In the genomic region with DNA sequence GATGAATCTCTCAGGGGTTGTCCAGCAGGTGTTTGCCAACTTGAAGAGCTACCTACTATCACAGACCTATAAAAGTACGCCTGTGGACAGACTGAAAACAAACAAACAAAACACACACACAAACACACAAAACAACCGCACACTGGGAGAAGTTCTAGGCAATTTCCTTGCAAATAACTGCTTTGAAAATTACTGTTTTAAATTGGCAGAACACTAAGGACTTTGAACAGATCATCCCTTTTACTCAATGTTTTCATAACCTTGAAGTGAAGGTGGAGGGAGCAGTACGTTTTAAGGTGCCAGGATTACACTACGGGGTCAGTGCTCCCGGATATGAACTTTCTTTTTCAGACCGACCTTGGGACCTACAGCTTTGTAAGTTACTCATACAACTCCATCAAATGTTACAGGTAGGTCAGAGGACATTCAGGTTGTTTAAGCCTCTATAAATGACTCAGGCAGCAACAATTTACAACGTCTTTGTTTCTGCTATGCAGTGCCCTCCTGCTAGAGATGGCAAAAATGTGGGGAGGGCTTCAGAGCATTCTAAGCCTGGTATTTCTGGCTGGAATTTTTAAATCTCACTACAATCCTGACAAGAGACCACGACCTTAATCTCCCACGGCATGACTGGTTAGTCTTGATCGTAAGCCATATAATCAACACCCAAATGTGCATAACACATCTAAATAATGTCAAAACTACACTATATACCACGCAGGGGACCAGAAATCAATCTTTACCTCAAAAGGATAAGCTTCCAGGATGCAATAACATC, we compare ENCODE assay signal across 8 cellular contexts. TPM values are rescaled to one million over a fixed set of nuclear protein-coding genes. Genes with fewer than 3 reads are reported as not detected.
DNase-seq lines count a peak whose midpoint lies in the region; ATAC-seq and TF ChIP-seq lines count a peak whose summit lies in the region.

No MANE protein-coding gene starts in this region.

- H3K4me1 ChIP-seq in neutrophil (ENCODE audit: control insufficient read depth in 1 of 2, insufficient read depth in 1 of 2, low read depth in 1 of 2, low read length in 1 of 2), result peaks cover 42 to 46% of the 10 kb centered on the region in 2 experiments

- H3K9me3 ChIP-seq in neutrophil, result no peaks in the 10 kb centered on the region

- H3K27me3 ChIP-seq in H7 (ENCODE audit: control insufficient read depth, insufficient read depth, low read length) (no peaks in the 10 kb centered on the region), neutrophil (peaks cover 8% of the 10 kb centered on the region)

- peak overlapping the region; percentile 95 for H3K27ac ChIP-seq in neutrophil

- CTCF ChIA-PET in GM10248 (lab: Yijun Ruan, JAX), result interaction anchor here (1.1 to 10.1 kb wide), 18 partner anchors 10 to 297 kb away, joined by 3 to 136 read pairs (median 5); no protein-coding TSS in a partner anchor

- DNase-seq in H7, result peak; percentile 33
- DNase-seq in RPMI7951 (ENCODE audit: low read depth), result peak; percentile 56
- peak; percentile 70 for DNase-seq in epithelial cell of esophagus (ENCODE audit: low read depth)
- DNase-seq in UCSD-AML1 (lab: John Stamatoyannopoulos, UW; ENCODE audit: unreplicated experiment), result no peak
- no peak for DNase-seq in GM10248 (ENCODE audit: extremely low spot score)

- POLR2A ChIA-PET in GM10248 (lab: Yijun Ruan, JAX), result interaction anchor here (0.6 to 2.4 kb wide), 8 partner anchors 8 to 149 kb away, joined by 3 to 32 read pairs (median 10); no protein-coding TSS in a partner anchor

- TF ChIP-seq CTCF in epithelial cell of esophagus (IDR thresholded peaks at IDR 0.05; ENCODE audit: insufficient read depth, low read depth, low read length, missing control alignments), result no peak
- no peak for TF ChIP-seq CTCF in neutrophil (IDR thresholded peaks at IDR 0.05)
- TF ChIP-seq CTCF in GM10248 (IDR thresholded peaks at IDR 0.05; ENCODE audit: control extremely low read depth, extremely low read depth, low read depth, missing control alignments), result no peak

- H3K4me3 ChIP-seq in H7 (ENCODE audit: insufficient read depth, low read depth, low read length) (peak overlapping the region; percentile 80), epithelial cell of esophagus (ENCODE audit: low read length) (no peak overlapping the region), neutrophil (ENCODE audit: low read depth in 1 of 2, low read length in 1 of 2) (peak overlapping the region; percentile 79 to 96)

- H3K36me3 ChIP-seq in H7 (replicated peaks; ENCODE audit: control insufficient read depth, insufficient read depth, low read length), result peaks cover 19% of the 10 kb centered on the region
- peaks cover 11% of the 10 kb centered on the region for H3K36me3 ChIP-seq in neutrophil

- ATAC-seq in HG02623 (IDR thresholded peaks at IDR 0.05; ENCODE audit: unreplicated experiment) (no peak), GM18502 (IDR thresholded peaks at IDR 0.05; ENCODE audit: poor library complexity, unreplicated experiment) (no peak)

RNA-seq across cellular contexts. Expression of a gene that starts 1.4 kb away (rescaled TPM):
- 33.6 and 34.3 TPM in 2 replicates for total RNA-seq in H7 (2014; rRNA removed; shearing (Covaris generic))
- total RNA-seq in RPMI7951 (2014; rRNA removed; shearing (Covaris generic)), result 124 and 127 TPM in 2 replicates

RNA-seq across cellular contexts. Expression of a gene that starts 59.9 kb away (rescaled TPM):
- 19.0 and 40.9 TPM in 2 replicates for total RNA-seq in H7 (2014; rRNA removed; shearing (Covaris generic))
- total RNA-seq in RPMI7951 (2014; rRNA removed; shearing (Covaris generic)), result 31.6 and 32.2 TPM in 2 replicates

Comparison
In these comparisons a context has a peak if more than half of its experiments do, and no peak if none do; other contexts are left out.
1. DNase-seq: peak in H7 (single experiment), RPMI7951 (single experiment) and epithelial cell of esophagus (single experiment); none in UCSD-AML1 (single experiment) and GM10248 (single experiment).